In genomic region chr12:122421815-122422737, GRCh38 we compare ENCODE assay signal across 8 cellular contexts. TPM values are rescaled to one million over a fixed set of nuclear protein-coding genes. Genes with fewer than 3 reads are reported as not detected.
DNase-seq lines count a peak whose midpoint lies in the region; ATAC-seq and TF ChIP-seq lines count a peak whose summit lies in the region.

CLIP1 (minus strand) TSS chr12:122422669; CDS start chr12:122380452, 42,217 bp downstream.

- peak within 1 kb of the TSS; percentile 83 for H3K4me3 Mint-ChIP-seq in Calu3 (ENCODE audit: low read depth, unreplicated experiment)
- peak within 1 kb of the TSS; percentile 92 for H3K4me3 Mint-ChIP-seq in activated naive CD8-positive, alpha-beta T cell

- CTCF ChIA-PET in Calu3 (lab: Charles Lee), result interaction anchor here (0.6 to 4.4 kb wide), 5 partner anchors 15 to 344 kb away, joined by 3 to 39 read pairs (median 3); partner anchors contain the start of gene MLXIP

- peak; percentile 62 for ATAC-seq in GM19452 (IDR thresholded peaks at IDR 0.05; ENCODE audit: unreplicated experiment)
- peak; percentile 91 for ATAC-seq in Right ventricle myocardium inferior

- peak within 1 kb of the TSS; percentile 97 for H3K9ac ChIP-seq in parathyroid adenoma

- peak within 1 kb of the TSS; percentile 96 for H3K27ac Mint-ChIP-seq in Calu3 (ENCODE audit: unreplicated experiment)
- peak within 1 kb of the TSS; percentile 88 for H3K27ac Mint-ChIP-seq in activated naive CD8-positive, alpha-beta T cell

- H3K27me3 ChIP-seq in parathyroid adenoma (ENCODE audit: control insufficient read depth, insufficient read depth, low read length) (no peaks in the 10 kb centered on the region), vagina (no peaks in the 10 kb centered on the region)

- peaks cover 18% of the 10 kb centered on the region for H3K4me1 Mint-ChIP-seq in Calu3 (ENCODE audit: low read depth, unreplicated experiment)
- H3K4me1 Mint-ChIP-seq in activated naive CD8-positive, alpha-beta T cell (ENCODE audit: low read depth), result peaks cover 30% of the 10 kb centered on the region

- intact Hi-C loops in Calu3 (cut with micrococcal nuclease; ENCODE audit: unreplicated experiment) (loop anchor here (1.0 to 5.0 kb wide), 3 partner anchors 22 to 49 kb away; no protein-coding TSS in a partner anchor), Right ventricle myocardium inferior (cut with DNase I) (loop anchor here (2.0 kb wide), 1 partner anchor 21 kb away; no protein-coding TSS in a partner anchor), vagina (cut with DNase I) (no loop called here)

- H3K36me3 Mint-ChIP-seq in Calu3 (ENCODE audit: insufficient read depth, unreplicated experiment), result peaks cover 39% of the 10 kb centered on the region
- peaks cover 3% of the 10 kb centered on the region for H3K36me3 Mint-ChIP-seq in activated naive CD8-positive, alpha-beta T cell

- peak within 1 kb of the TSS; percentile 88 for H3K4me3 ChIP-seq in parathyroid adenoma (ENCODE audit: low read depth, low read length)
- H3K4me3 ChIP-seq in vagina, result peak within 1 kb of the TSS; percentile 89 to 93

- H3K9me3 ChIP-seq in parathyroid adenoma (ENCODE audit: control insufficient read depth, low read length) (no peaks in the 10 kb centered on the region), vagina (no peaks in the 10 kb centered on the region)

- no peaks in the 10 kb centered on the region for H3K27me3 Mint-ChIP-seq in Calu3 (ENCODE audit: unreplicated experiment)
- no peaks in the 10 kb centered on the region for H3K27me3 Mint-ChIP-seq in activated naive CD8-positive, alpha-beta T cell

- BruUV-seq in Calu3 (replicated peaks; lab: Mats Ljungman, UMichigan), result no TSS peak

- no peaks in the 10 kb centered on the region for H3K9me3 Mint-ChIP-seq in Calu3 (ENCODE audit: low read depth, unreplicated experiment)
- H3K9me3 Mint-ChIP-seq in activated naive CD8-positive, alpha-beta T cell (ENCODE audit: low read depth), result no peaks in the 10 kb centered on the region

- TF ChIP-seq CTCF in Calu3 (IDR thresholded peaks at IDR 0.05; ENCODE audit: unreplicated experiment), result no peak
- TF ChIP-seq CTCF in parathyroid adenoma (IDR thresholded peaks at IDR 0.05), result peak; percentile 60
- TF ChIP-seq CTCF in vagina (IDR thresholded peaks at IDR 0.05), result peak in 1 of 3 experiments; percentile 18

- H3K4me2 ChIP-seq in parathyroid adenoma (ENCODE audit: low read length), result peak within 1 kb of the TSS; percentile 77

- H3K79me2 ChIP-seq in parathyroid adenoma, result peaks cover 28% of the 10 kb centered on the region

- H3K4me1 ChIP-seq in parathyroid adenoma (peaks cover 18% of the 10 kb centered on the region), vagina (peaks cover 44% of the 10 kb centered on the region)

- H2AFZ ChIP-seq in parathyroid adenoma, result peak within 1 kb of the TSS; percentile 95

- peak within 1 kb of the TSS; percentile 99 for H3K27ac ChIP-seq in parathyroid adenoma
- H3K27ac ChIP-seq in vagina, result peak within 1 kb of the TSS; percentile 99

- H3K36me3 ChIP-seq in parathyroid adenoma (ENCODE audit: control insufficient read depth, insufficient read depth, low read length), result no peaks in the 10 kb centered on the region
- H3K36me3 ChIP-seq in vagina, result no peaks in the 10 kb centered on the region

- peak in 1 of 2 donors; percentile 81 for TF ChIP-seq POLR2A in vagina (IDR thresholded peaks at IDR 0.05)

- DNase-seq in Calu3 (peak; percentile 87), HT1080 (ENCODE audit: low read depth) (peak; percentile 77), SK-N-DZ (ENCODE audit: low spot score) (peak; percentile 63), Right ventricle myocardium inferior (ENCODE audit: missing footprints) (peak; percentile 89), vagina (ENCODE audit: extremely low spot score in 2 of 2) (no peak)

RNA-seq across cellular contexts. Expression of gene CLIP1, which starts in this region (rescaled TPM):
- total RNA-seq in Calu3 (2022), result 95.3 and 109 TPM in 2 replicates
- total RNA-seq in HT1080 (2014; rRNA removed; shearing (Covaris generic)), result 24.1 and 26.6 TPM in 2 replicates
- 22.7 and 28.3 TPM in 2 replicates for polyA plus RNA-seq in HT1080 (2015; cell fraction: cytosol; rRNA removed)
- 43.7 and 48.1 TPM in 2 replicates for polyA plus RNA-seq in HT1080 (2015; cell fraction: nucleus; rRNA removed)
- polyA plus RNA-seq in SK-N-DZ (2014; cell fraction: cytosol; rRNA removed), result 20.4 and 23.6 TPM in 2 replicates
- 26.2 and 34.2 TPM in 2 replicates for polyA plus RNA-seq in SK-N-DZ (2014; cell fraction: nucleus; rRNA removed)
- 110 TPM for total RNA-seq in Right ventricle myocardium inferior
- total RNA-seq in vagina, result 135 TPM

Comparison
In these comparisons a context has a peak if more than half of its experiments do, and no peak if none do; other contexts are left out.
1. DNase-seq: peak in Calu3 (single experiment), HT1080 (single experiment), SK-N-DZ (single experiment) and Right ventricle myocardium inferior (single experiment); none in vagina (0 of 2).